Comparison of ENCODE assay signal across 20 cellular contexts in genomic region chr5:124463840-124464239, GRCh38.
"Had no signal": no experiment of that assay in that cellular context is flagged by ENCODE, and none has a peak within 500 bp of the region (broad histone marks: within the 10 kb centered on the region; RNA-seq: fewer than 3 reads in every experiment).

No MANE protein-coding gene starts in this region.

- H3K9ac ChIP-seq: SK-N-SH had no signal

- ATAC-seq: HepG2 had no signal

- H3K27ac ChIP-seq: RWPE1 had no signal

- DNase-seq: IMR-90, Karpas-422, KG1, MM.1S, NCI-H1092 treated with DMSO at 0.1 percent for 48 hours, NCI-H1436, NCI-H187, NCI-H2029, NCI-H2081 treated with DMSO at 0.1 percent for 48 hours, NCI-H2171, NCI-H226, NCI-H446, NCI-H510A, NCI-H524 treated with DMSO at 0.1 percent for 48 hours, NCI-H69, NCI-H774, SHP77, SK-N-SH had no signal

- H3K9me3 ChIP-seq: SK-N-SH had no signal

- H3K4me2 ChIP-seq: SK-N-SH had no signal
